ENCODE assay signal across 8 cellular contexts in genomic region chr9:92324889-92325268, GRCh38. TPM values are rescaled to one million over a fixed set of nuclear protein-coding genes. Genes with fewer than 3 reads are reported as not detected.
DNase-seq lines count a peak whose midpoint lies in the region; ATAC-seq and TF ChIP-seq lines count a peak whose summit lies in the region.

No MANE protein-coding gene starts in this region.

- CTCF ChIA-PET in T-cell (lab: Charles Lee) = interaction anchor here in 1 of 2 donors (1.2 to 1.5 kb wide), 4 partner anchors 29 to 345 kb away, joined by 3 to 9 read pairs (median 4); partner anchors contain the start of gene IPPK

- H3K9me3 ChIP-seq in BE2C = no peaks in the 10 kb centered on the region
- no peaks in the 10 kb centered on the region for H3K9me3 ChIP-seq in prostate gland

- peak overlapping the region; percentile 92 to 96 (median 96) for H3K4me3 Mint-ChIP-seq in T-cell
- H3K4me3 Mint-ChIP-seq in glutamatergic neuron (ENCODE audit: unreplicated experiment) = peak overlapping the region; percentile 100

- DNase-seq in BE2C (no peak), T-cell (peak in 1 of 34 experiments; percentile 1), glutamatergic neuron (no peak), prostate gland (ENCODE audit: low spot score) (no peak), KBM-7 (no peak)
- DNase-seq in effector CD8-positive, alpha-beta T cell (lab: John Stamatoyannopoulos, UW) = no peak

- H3K27me3 Mint-ChIP-seq in T-cell (no peaks in the 10 kb centered on the region), glutamatergic neuron (ENCODE audit: unreplicated experiment) (peaks cover 6% of the 10 kb centered on the region)

- H3K27ac Mint-ChIP-seq in T-cell (peak overlapping the region; percentile 97 to 99), glutamatergic neuron (ENCODE audit: unreplicated experiment) (peak overlapping the region; percentile 99)

- ATAC-seq in GM21723 (IDR thresholded peaks at IDR 0.05; ENCODE audit: unreplicated experiment) (peak; percentile 15), T-cell (replicated peaks in 1 of 4) (peak in 3 of 4 experiments; percentile 13 to 15 (median 13)), HG02763 (IDR thresholded peaks at IDR 0.05; ENCODE audit: unreplicated experiment) (no peak)

- WGBS in prostate gland = under 1% methylated on average over 12 of the region's 12 CpGs

- H3K27me3 ChIP-seq in BE2C = no peaks in the 10 kb centered on the region
- no peaks in the 10 kb centered on the region for H3K27me3 ChIP-seq in prostate gland (replicated peaks; ENCODE audit: insufficient read depth)

- H3K36me3 Mint-ChIP-seq in T-cell (peaks cover 23% of the 10 kb centered on the region), glutamatergic neuron (ENCODE audit: unreplicated experiment) (no peaks in the 10 kb centered on the region)

- H3K4me1 Mint-ChIP-seq in T-cell (peaks cover 29 to 40% (median 39%) of the 10 kb centered on the region in 3 donors), glutamatergic neuron (ENCODE audit: low read depth, unreplicated experiment) (peaks cover 5% of the 10 kb centered on the region)

- H3K9me3 Mint-ChIP-seq in T-cell = no peaks in the 10 kb centered on the region
- H3K9me3 Mint-ChIP-seq in glutamatergic neuron (ENCODE audit: unreplicated experiment) = peaks cover 9% of the 10 kb centered on the region

- no peak for TF ChIP-seq CTCF in BE2C (IDR thresholded peaks at IDR 0.05; ENCODE audit: low read depth, low read length)
- TF ChIP-seq CTCF in glutamatergic neuron (IDR thresholded peaks at IDR 0.05; ENCODE audit: partially characterized antibody, unreplicated experiment) = no peak
- no peak for TF ChIP-seq CTCF in prostate gland (IDR thresholded peaks at IDR 0.05)

- POLR2A ChIA-PET in T-cell (lab: Charles Lee) = interaction anchor here (0.6 to 0.7 kb wide), 3 partner anchors 82 to 1707 kb away, joined by 3 read pairs; no protein-coding TSS in a partner anchor

- no peak for TF ChIP-seq POLR2A in prostate gland (IDR thresholded peaks at IDR 0.05)

- peak overlapping the region; percentile 89 to 94 for H3K27ac ChIP-seq in prostate gland

- in situ Hi-C loops in KBM-7 (cut with MboI; ENCODE audit: low pct_unique_long_range_greater_than_20kb, low sequenced_read_pairs) = loop anchor here (25.0 kb wide), 2 partner anchors 113 to 287 kb away; no protein-coding TSS in a partner anchor

- peak overlapping the region; percentile 95 for H3K4me3 ChIP-seq in BE2C (ENCODE audit: low read depth, low read length)
- peak overlapping the region; percentile 73 to 82 for H3K4me3 ChIP-seq in prostate gland

- intact Hi-C loops in prostate gland (cut with DNase I) = loop anchor here (5.0 kb wide), 1 partner anchor 33 kb away; the partner anchor contains the start of gene IARS1

- H3K4me1 ChIP-seq in BE2C (peaks cover 9% of the 10 kb centered on the region), prostate gland (replicated peaks) (peaks cover 8% of the 10 kb centered on the region)

- H3K36me3 ChIP-seq in BE2C (peaks cover 33% of the 10 kb centered on the region), prostate gland (no peaks in the 10 kb centered on the region)

RNA-seq across cellular contexts. Expression of gene NOL8, which starts 0.3 kb away (rescaled TPM):
- polyA plus RNA-seq in BE2C (2012; ENCODE audit: insufficient read depth, insufficient read length, low read depth) = 36.8 TPM
- 10 to 100 TPM; 51.4 to 83.2 (median 73.9) TPM for total RNA-seq in T-cell
- 34.9 TPM for total RNA-seq in glutamatergic neuron (ENCODE audit: unreplicated experiment)
- total RNA-seq in prostate gland = 10 to 100 TPM; 23.8 to 26.6 TPM

RNA-seq across cellular contexts. Expression of gene CENPP, which starts 0.9 kb away (rescaled TPM):
- 4.3 TPM for polyA plus RNA-seq in BE2C (2012; ENCODE audit: insufficient read depth, insufficient read length, low read depth)
- total RNA-seq in T-cell (1 to 10 TPM; 1.9 to 5.0 (median 4.3) TPM), glutamatergic neuron (ENCODE audit: unreplicated experiment) (5.7 TPM), prostate gland (10 to 100 TPM in 1 of 2 donors, 1 to 10 TPM in 1; 1.4 to 21.5 TPM)

RNA-seq across cellular contexts. Expression of gene IARS1, which starts 31.4 kb away (rescaled TPM):
- polyA plus RNA-seq in BE2C (2012; ENCODE audit: insufficient read depth, insufficient read length, low read depth) = 193 TPM
- total RNA-seq in T-cell (100 to 1,000 TPM in 3 of 5 donors, 10 to 100 TPM in 2; 70.5 to 124 (median 113) TPM), glutamatergic neuron (ENCODE audit: unreplicated experiment) (160 TPM), prostate gland (10 to 100 TPM; 58.3 to 89.2 TPM)
